Comparison of ENCODE assay signal across 17 cellular contexts in genomic region chr1:194280463-194280862, GRCh38.
"Had no signal": no experiment of that assay in that cellular context is flagged by ENCODE, and none has a peak within 500 bp of the region (broad histone marks: within the 10 kb centered on the region; RNA-seq: fewer than 3 reads in every experiment).

No MANE protein-coding gene starts in this region.

- H3K4me3 ChIP-seq: left lung, spleen, thoracic aorta, upper lobe of left lung had no signal

- H3K9me3 ChIP-seq: left lung, spleen, thoracic aorta, upper lobe of left lung had no signal

- H3K27me3 ChIP-seq: left lung, spleen, upper lobe of left lung had no signal

- H3K36me3 ChIP-seq: left lung, spleen, thoracic aorta, upper lobe of left lung had no signal

- DNase-seq: activated CD4-positive, alpha-beta T cell treated with anti-CD3 and anti-CD28 coated beads, Interleukin-2, amount 10 ng/mL, durations not matched to agents 24 days and 14 days; activated CD8-positive, alpha-beta T cell treated with anti-CD3 and anti-CD28 coated beads for 36 hours; activated effector memory CD4-positive, alpha-beta T cell treated with Interleukin-2 at 50 U/mL for 16 hours; activated naive CD4-positive, alpha-beta T cell treated with anti-CD3 and anti-CD28 coated beads, Interleukin-2, amount 50 U/mL, for 16 hours; activated T-cell treated with anti-CD3 and anti-CD28 coated beads, Interleukin-2, amount 50 U/mL, for 24 hours; effector memory CD4-positive, alpha-beta T cell; islet precursor cell; left lung; mammary epithelial cell; occipital lobe; posterior cingulate gyrus; retina; spleen; stimulated activated CD4-positive, alpha-beta T cell treated with anti-CD3 and anti-CD28 coated beads, Interleukin-4, amount 100 ng/mL, for 4 hours; T1000; upper lobe of left lung had no signal

- ATAC-seq: activated CD8-positive, alpha-beta T cell treated with anti-CD3 and anti-CD28 coated beads for 36 hours; left lung had no signal

- H3K27ac ChIP-seq: left lung, spleen, thoracic aorta, upper lobe of left lung had no signal

- H3K4me1 ChIP-seq: left lung, spleen, upper lobe of left lung had no signal
